1 cellular context compared by ENCODE assay signal in the genomic region with DNA sequence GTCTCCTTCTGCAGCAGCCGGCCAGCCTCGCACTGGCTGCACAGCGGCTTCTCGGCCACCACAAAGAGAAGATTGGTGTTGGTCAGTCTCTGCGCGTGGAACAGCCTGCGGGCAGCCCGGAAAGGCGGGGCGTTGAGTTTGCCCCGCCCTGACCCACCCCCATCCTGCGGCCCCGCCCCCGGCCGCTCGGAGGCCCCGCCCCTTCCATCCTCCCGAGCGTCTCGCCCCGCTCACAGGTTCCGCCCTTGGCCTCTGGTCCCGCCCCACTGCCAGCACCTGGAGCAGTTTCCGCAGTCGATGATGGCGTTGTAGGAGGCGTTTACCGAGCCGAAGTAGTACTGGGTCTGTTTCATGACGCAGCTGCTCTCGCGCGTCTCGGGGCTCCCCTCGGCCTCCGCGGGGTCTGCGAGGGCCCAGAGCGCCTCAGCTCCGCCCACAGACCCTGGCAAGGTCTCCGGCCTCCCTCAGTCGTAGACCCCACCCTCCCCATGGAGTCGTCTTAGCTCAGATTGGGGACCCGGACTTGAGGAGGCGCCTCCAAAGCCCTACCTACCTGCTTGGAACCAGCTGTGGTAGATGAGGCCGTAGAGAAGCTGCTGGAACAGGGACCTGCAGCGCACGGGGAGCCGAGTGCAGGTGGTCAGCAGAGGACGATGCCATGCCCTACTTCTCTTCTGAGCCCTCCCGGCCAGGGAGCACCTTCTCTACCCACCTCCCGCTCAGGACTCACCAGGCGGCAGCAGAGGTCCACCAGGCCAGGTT.
TF ChIP-seq lines count a peak whose summit lies in the region.

No MANE protein-coding gene starts in this region.

TF ChIP-seq in K562, 482 proteins besides CTCF, POLR2A, EP300 and RAD21 (continued from another document):
- TF ChIP-seq, protein P1, sequence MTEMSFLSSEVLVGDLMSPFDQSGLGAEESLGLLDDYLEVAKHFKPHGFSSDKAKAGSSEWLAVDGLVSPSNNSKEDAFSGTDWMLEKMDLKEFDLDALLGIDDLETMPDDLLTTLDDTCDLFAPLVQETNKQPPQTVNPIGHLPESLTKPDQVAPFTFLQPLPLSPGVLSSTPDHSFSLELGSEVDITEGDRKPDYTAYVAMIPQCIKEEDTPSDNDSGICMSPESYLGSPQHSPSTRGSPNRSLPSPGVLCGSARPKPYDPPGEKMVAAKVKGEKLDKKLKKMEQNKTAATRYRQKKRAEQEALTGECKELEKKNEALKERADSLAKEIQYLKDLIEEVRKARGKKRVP (CRISPR knock-in tag; IDR thresholded peaks at IDR 0.05): no peak
- TF ChIP-seq PHF8 (IDR thresholded peaks at IDR 0.05; ENCODE audit: borderline replicate concordance, low read length): peak; percentile 32; the same call in 1 of the 2 replicates
- no peak for TF ChIP-seq CHD1 (IDR thresholded peaks at IDR 0.05; ENCODE audit: low read length)
- TF ChIP-seq YY1 (IDR thresholded peaks at IDR 0.05; ENCODE audit: borderline replicate concordance in 1 of 3, control insufficient read depth in 1 of 3, extremely low read depth in 1 of 3, insufficient read depth in 3 of 3, insufficient read length in 1 of 3, insufficient replicate concordance in 2 of 3, low read depth in 1 of 3, low read length in 2 of 3): peak in 2 of 3 experiments; percentile 10 to 40
- TF ChIP-seq ZNF324 (CRISPR knock-in tag; IDR thresholded peaks at IDR 0.05): no peak
- 0 out of 4 replicates have a peak, but pooled peaks of 1 of the 2 experiments have one; percentile 4 for TF ChIP-seq RCOR1 (IDR thresholded peaks at IDR 0.05; ENCODE audit: borderline replicate concordance in 1 of 2, low read depth in 2 of 2, low read length in 2 of 2)
- no peak for TF ChIP-seq ELF4 (CRISPR knock-in tag; IDR thresholded peaks at IDR 0.05)
- TF ChIP-seq ZNF707 (CRISPR knock-in tag; conservative IDR thresholded peaks at IDR 0.05): no peak
- TF ChIP-seq ZNF77 (CRISPR knock-in tag; IDR thresholded peaks at IDR 0.05): no peak
- no peak for TF ChIP-seq ILF3 (IDR thresholded peaks at IDR 0.05; ENCODE audit: borderline replicate concordance)
- TF ChIP-seq ZNF766 (CRISPR knock-in tag; conservative IDR thresholded peaks at IDR 0.05): no peak
- TF ChIP-seq JUND (IDR thresholded peaks at IDR 0.05; ENCODE audit: borderline replicate concordance, low read depth, low read length): no peak
- no peak for TF ChIP-seq JUND (tag; IDR thresholded peaks at IDR 0.05; ENCODE audit: borderline replicate concordance, low read depth, low read length)
- TF ChIP-seq ZNF75A (CRISPR knock-in tag; IDR thresholded peaks at IDR 0.05): no peak
- no peak for TF ChIP-seq ZNF143 (CRISPR knock-in tag; IDR thresholded peaks at IDR 0.05)
- TF ChIP-seq, protein P2, sequence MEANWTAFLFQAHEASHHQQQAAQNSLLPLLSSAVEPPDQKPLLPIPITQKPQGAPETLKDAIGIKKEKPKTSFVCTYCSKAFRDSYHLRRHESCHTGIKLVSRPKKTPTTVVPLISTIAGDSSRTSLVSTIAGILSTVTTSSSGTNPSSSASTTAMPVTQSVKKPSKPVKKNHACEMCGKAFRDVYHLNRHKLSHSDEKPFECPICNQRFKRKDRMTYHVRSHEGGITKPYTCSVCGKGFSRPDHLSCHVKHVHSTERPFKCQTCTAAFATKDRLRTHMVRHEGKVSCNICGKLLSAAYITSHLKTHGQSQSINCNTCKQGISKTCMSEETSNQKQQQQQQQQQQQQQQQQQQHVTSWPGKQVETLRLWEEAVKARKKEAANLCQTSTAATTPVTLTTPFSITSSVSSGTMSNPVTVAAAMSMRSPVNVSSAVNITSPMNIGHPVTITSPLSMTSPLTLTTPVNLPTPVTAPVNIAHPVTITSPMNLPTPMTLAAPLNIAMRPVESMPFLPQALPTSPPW (CRISPR knock-in tag; IDR thresholded peaks at IDR 0.05): peak; percentile 20; the same call in 1 of the 2 replicates
- TF ChIP-seq, protein P3, sequence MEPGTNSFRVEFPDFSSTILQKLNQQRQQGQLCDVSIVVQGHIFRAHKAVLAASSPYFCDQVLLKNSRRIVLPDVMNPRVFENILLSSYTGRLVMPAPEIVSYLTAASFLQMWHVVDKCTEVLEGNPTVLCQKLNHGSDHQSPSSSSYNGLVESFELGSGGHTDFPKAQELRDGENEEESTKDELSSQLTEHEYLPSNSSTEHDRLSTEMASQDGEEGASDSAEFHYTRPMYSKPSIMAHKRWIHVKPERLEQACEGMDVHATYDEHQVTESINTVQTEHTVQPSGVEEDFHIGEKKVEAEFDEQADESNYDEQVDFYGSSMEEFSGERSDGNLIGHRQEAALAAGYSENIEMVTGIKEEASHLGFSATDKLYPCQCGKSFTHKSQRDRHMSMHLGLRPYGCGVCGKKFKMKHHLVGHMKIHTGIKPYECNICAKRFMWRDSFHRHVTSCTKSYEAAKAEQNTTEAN (CRISPR knock-in tag; IDR thresholded peaks at IDR 0.05): no peak
- TF ChIP-seq, protein P4, sequence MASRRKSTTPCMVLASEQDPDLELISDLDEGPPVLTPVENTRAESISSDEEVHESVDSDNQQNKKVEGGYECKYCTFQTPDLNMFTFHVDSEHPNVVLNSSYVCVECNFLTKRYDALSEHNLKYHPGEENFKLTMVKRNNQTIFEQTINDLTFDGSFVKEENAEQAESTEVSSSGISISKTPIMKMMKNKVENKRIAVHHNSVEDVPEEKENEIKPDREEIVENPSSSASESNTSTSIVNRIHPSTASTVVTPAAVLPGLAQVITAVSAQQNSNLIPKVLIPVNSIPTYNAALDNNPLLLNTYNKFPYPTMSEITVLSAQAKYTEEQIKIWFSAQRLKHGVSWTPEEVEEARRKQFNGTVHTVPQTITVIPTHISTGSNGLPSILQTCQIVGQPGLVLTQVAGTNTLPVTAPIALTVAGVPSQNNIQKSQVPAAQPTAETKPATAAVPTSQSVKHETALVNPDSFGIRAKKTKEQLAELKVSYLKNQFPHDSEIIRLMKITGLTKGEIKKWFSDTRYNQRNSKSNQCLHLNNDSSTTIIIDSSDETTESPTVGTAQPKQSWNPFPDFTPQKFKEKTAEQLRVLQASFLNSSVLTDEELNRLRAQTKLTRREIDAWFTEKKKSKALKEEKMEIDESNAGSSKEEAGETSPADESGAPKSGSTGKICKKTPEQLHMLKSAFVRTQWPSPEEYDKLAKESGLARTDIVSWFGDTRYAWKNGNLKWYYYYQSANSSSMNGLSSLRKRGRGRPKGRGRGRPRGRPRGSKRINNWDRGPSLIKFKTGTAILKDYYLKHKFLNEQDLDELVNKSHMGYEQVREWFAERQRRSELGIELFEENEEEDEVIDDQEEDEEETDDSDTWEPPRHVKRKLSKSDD (conservative IDR thresholded peaks at IDR 0.05; ENCODE audit: low read length): no peak
- TF ChIP-seq CCNT2 (IDR thresholded peaks at IDR 0.05; ENCODE audit: borderline replicate concordance, extremely low read depth, insufficient read length, low read depth, low read length): no peak
- TF ChIP-seq CEBPB (tag; IDR thresholded peaks at IDR 0.05): no peak
- TF ChIP-seq, protein P5, sequence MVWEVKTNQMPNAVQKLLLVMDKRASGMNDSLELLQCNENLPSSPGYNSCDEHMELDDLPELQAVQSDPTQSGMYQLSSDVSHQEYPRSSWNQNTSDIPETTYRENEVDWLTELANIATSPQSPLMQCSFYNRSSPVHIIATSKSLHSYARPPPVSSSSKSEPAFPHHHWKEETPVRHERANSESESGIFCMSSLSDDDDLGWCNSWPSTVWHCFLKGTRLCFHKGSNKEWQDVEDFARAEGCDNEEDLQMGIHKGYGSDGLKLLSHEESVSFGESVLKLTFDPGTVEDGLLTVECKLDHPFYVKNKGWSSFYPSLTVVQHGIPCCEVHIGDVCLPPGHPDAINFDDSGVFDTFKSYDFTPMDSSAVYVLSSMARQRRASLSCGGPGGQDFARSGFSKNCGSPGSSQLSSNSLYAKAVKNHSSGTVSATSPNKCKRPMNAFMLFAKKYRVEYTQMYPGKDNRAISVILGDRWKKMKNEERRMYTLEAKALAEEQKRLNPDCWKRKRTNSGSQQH (CRISPR knock-in tag; IDR thresholded peaks at IDR 0.05): no peak
- TF ChIP-seq, protein P6, sequence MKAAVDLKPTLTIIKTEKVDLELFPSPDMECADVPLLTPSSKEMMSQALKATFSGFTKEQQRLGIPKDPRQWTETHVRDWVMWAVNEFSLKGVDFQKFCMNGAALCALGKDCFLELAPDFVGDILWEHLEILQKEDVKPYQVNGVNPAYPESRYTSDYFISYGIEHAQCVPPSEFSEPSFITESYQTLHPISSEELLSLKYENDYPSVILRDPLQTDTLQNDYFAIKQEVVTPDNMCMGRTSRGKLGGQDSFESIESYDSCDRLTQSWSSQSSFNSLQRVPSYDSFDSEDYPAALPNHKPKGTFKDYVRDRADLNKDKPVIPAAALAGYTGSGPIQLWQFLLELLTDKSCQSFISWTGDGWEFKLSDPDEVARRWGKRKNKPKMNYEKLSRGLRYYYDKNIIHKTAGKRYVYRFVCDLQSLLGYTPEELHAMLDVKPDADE (conservative IDR thresholded peaks at IDR 0.05; ENCODE audit: control insufficient read depth, low read depth, low read length): no peak
- TF ChIP-seq HIVEP1 (CRISPR knock-in tag; IDR thresholded peaks at IDR 0.05): no peak
- TF ChIP-seq, protein P7, sequence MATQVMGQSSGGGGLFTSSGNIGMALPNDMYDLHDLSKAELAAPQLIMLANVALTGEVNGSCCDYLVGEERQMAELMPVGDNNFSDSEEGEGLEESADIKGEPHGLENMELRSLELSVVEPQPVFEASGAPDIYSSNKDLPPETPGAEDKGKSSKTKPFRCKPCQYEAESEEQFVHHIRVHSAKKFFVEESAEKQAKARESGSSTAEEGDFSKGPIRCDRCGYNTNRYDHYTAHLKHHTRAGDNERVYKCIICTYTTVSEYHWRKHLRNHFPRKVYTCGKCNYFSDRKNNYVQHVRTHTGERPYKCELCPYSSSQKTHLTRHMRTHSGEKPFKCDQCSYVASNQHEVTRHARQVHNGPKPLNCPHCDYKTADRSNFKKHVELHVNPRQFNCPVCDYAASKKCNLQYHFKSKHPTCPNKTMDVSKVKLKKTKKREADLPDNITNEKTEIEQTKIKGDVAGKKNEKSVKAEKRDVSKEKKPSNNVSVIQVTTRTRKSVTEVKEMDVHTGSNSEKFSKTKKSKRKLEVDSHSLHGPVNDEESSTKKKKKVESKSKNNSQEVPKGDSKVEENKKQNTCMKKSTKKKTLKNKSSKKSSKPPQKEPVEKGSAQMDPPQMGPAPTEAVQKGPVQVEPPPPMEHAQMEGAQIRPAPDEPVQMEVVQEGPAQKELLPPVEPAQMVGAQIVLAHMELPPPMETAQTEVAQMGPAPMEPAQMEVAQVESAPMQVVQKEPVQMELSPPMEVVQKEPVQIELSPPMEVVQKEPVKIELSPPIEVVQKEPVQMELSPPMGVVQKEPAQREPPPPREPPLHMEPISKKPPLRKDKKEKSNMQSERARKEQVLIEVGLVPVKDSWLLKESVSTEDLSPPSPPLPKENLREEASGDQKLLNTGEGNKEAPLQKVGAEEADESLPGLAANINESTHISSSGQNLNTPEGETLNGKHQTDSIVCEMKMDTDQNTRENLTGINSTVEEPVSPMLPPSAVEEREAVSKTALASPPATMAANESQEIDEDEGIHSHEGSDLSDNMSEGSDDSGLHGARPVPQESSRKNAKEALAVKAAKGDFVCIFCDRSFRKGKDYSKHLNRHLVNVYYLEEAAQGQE (CRISPR knock-in tag; IDR thresholded peaks at IDR 0.05; ENCODE audit: low read depth): no peak
- TF ChIP-seq MAFK (IDR thresholded peaks at IDR 0.05; ENCODE audit: low read length): no peak
- TF ChIP-seq, protein P8, sequence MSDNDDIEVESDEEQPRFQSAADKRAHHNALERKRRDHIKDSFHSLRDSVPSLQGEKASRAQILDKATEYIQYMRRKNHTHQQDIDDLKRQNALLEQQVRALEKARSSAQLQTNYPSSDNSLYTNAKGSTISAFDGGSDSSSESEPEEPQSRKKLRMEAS (CRISPR knock-in tag; IDR thresholded peaks at IDR 0.05): no peak
- TF ChIP-seq PHB (CRISPR knock-in tag; IDR thresholded peaks at IDR 0.05): no peak
- TF ChIP-seq POLR3G (IDR thresholded peaks at IDR 0.05; ENCODE audit: extremely low read depth, insufficient read length, insufficient replicate concordance): no peak
- TF ChIP-seq SMAD4 (CRISPR knock-in tag; conservative IDR thresholded peaks at IDR 0.05): no peak
- TF ChIP-seq, protein P9, sequence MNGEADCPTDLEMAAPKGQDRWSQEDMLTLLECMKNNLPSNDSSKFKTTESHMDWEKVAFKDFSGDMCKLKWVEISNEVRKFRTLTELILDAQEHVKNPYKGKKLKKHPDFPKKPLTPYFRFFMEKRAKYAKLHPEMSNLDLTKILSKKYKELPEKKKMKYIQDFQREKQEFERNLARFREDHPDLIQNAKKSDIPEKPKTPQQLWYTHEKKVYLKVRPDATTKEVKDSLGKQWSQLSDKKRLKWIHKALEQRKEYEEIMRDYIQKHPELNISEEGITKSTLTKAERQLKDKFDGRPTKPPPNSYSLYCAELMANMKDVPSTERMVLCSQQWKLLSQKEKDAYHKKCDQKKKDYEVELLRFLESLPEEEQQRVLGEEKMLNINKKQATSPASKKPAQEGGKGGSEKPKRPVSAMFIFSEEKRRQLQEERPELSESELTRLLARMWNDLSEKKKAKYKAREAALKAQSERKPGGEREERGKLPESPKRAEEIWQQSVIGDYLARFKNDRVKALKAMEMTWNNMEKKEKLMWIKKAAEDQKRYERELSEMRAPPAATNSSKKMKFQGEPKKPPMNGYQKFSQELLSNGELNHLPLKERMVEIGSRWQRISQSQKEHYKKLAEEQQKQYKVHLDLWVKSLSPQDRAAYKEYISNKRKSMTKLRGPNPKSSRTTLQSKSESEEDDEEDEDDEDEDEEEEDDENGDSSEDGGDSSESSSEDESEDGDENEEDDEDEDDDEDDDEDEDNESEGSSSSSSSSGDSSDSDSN (IDR thresholded peaks at IDR 0.05; ENCODE audit: borderline replicate concordance in 1 of 2, low read depth in 2 of 2, low read length in 2 of 2): no peak
- TF ChIP-seq MAZ (CRISPR knock-in tag; conservative IDR thresholded peaks at IDR 0.05 in 1 of 2, IDR thresholded peaks at IDR 0.05 in 1 of 2): 0 out of 4 replicates have a peak, but pooled peaks of 1 of the 2 experiments have one; percentile 16
- TF ChIP-seq MXI1 (IDR thresholded peaks at IDR 0.05; ENCODE audit: low read depth, low read length): no peak
- TF ChIP-seq BMI1 (IDR thresholded peaks at IDR 0.05; ENCODE audit: low read length): no peak
- no peak for TF ChIP-seq MCM3 (IDR thresholded peaks at IDR 0.05)
- TF ChIP-seq ZEB2 (IDR thresholded peaks at IDR 0.05): 0 out of 2 replicates have a peak, but pooled peaks have one; percentile 26
- no peak for TF ChIP-seq ZC3H4 (CRISPR knock-in tag; IDR thresholded peaks at IDR 0.05; ENCODE audit: borderline replicate concordance)
- TF ChIP-seq KDM1A (IDR thresholded peaks at IDR 0.05): no peak
- TF ChIP-seq ZC3H8 (IDR thresholded peaks at IDR 0.05): no peak
- TF ChIP-seq ZNF253 (CRISPR knock-in tag; conservative IDR thresholded peaks at IDR 0.05): no peak
- no peak for TF ChIP-seq RBM34 (IDR thresholded peaks at IDR 0.05; ENCODE audit: borderline replicate concordance, insufficient read depth, low read length)
- no peak for TF ChIP-seq RHOXF2B (CRISPR knock-in tag; conservative IDR thresholded peaks at IDR 0.05)
